ENCODE assay signal across 17 cellular contexts in the genomic region with DNA sequence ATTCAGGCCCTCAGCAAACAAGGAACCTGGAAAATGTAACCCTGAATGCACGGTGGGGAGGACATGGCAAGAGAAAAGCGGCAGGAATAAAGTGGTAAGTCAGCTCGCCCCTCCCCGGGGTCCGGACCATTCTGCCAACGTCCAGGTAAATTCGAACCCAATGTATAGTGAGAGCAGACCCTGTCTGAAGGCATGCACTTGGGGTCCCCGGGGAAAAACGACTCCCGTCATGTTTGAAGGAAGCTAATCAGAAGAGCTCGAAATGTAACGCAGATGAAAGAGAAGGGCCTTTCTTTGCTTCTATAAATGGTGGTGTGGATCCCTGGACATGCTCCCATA. TPM values are rescaled to one million over a fixed set of nuclear protein-coding genes. Genes with fewer than 3 reads are reported as not detected.
DNase-seq lines count a peak whose midpoint lies in the region; ATAC-seq and TF ChIP-seq lines count a peak whose summit lies in the region.
"Had no signal": no experiment of that assay in that cellular context is flagged by ENCODE, and none has a peak within 500 bp of the region (broad histone marks: within the 10 kb centered on the region; RNA-seq: fewer than 3 reads in every experiment).

No MANE protein-coding gene starts in this region.

- H3K36me3 ChIP-seq in BLaER1: no peaks in the 10 kb centered on the region
- H3K36me3 ChIP-seq in body of pancreas (replicated peaks in 1 of 2; ENCODE audit: insufficient read depth in 1 of 2, low read depth in 2 of 2): no peaks in the 10 kb centered on the region
- H3K36me3 ChIP-seq in right lobe of liver: no peaks in the 10 kb centered on the region
- peaks cover 0 to 10% of the 10 kb centered on the region in 2 donors for H3K36me3 ChIP-seq in gastrocnemius medialis
- H3K36me3 ChIP-seq: SJSA1 had no signal

- no peak for ATAC-seq in body of pancreas
- ATAC-seq in right lobe of liver: peak in 2 of 4 donors; percentile 0 to 1
- ATAC-seq in gastrocnemius medialis: no peak
- ATAC-seq in HG02678 (IDR thresholded peaks at IDR 0.05; ENCODE audit: unreplicated experiment): no peak
- ATAC-seq in GM18517 (IDR thresholded peaks at IDR 0.05; ENCODE audit: unreplicated experiment): no peak
- ATAC-seq: esophagus mucosa; stimulated activated naive CD8-positive, alpha-beta T cell treated with anti-CD3 and anti-CD28 coated beads, Interleukin-15, Interleukin-2, amounts not matched to agents 100 U/mL and 50 U/mL, for 24 hours had no signal

- H3K9me3 ChIP-seq in BLaER1: no peaks in the 10 kb centered on the region
- H3K9me3 ChIP-seq in body of pancreas: no peaks in the 10 kb centered on the region
- no peaks in the 10 kb centered on the region for H3K9me3 ChIP-seq in right lobe of liver
- no peaks in the 10 kb centered on the region for H3K9me3 ChIP-seq in gastrocnemius medialis
- H3K9me3 ChIP-seq: SJSA1 had no signal

- TF ChIP-seq POLR2A in body of pancreas (IDR thresholded peaks at IDR 0.05): no peak
- no peak for TF ChIP-seq POLR2A in right lobe of liver (IDR thresholded peaks at IDR 0.05)
- TF ChIP-seq POLR2A in gastrocnemius medialis (IDR thresholded peaks at IDR 0.05): peak; percentile 20 to 34

- H3K27ac ChIP-seq in BLaER1 (no peak overlapping the region), body of pancreas (peak overlapping the region; percentile 88 to 96 (median 94)), right lobe of liver (peak overlapping the region; percentile 68 to 84 (median 77)), gastrocnemius medialis (peak overlapping the region; percentile 93 to 99 (median 97))
- H3K27ac ChIP-seq: SJSA1 had no signal

- H3K4me3 ChIP-seq in BLaER1: no peak overlapping the region
- no peak overlapping the region for H3K4me3 ChIP-seq in body of pancreas
- H3K4me3 ChIP-seq in right lobe of liver: peak overlapping the region in 2 of 3 donors; percentile 20 to 25
- peak overlapping the region; percentile 67 to 78 (median 72) for H3K4me3 ChIP-seq in gastrocnemius medialis
- H3K4me3 ChIP-seq: SJSA1, smooth muscle cell had no signal

- no peak for TF ChIP-seq CTCF in body of pancreas (IDR thresholded peaks at IDR 0.05)
- no peak for TF ChIP-seq CTCF in right lobe of liver (IDR thresholded peaks at IDR 0.05)
- TF ChIP-seq CTCF in gastrocnemius medialis (IDR thresholded peaks at IDR 0.05 in 4 of 5, conservative IDR thresholded peaks at IDR 0.05 in 1 of 5): no peak

- H3K4me1 ChIP-seq in BLaER1 (peaks cover 30% of the 10 kb centered on the region), body of pancreas (peaks cover 88% of the 10 kb centered on the region), right lobe of liver (peaks cover 0 to 83% (median 31%) of the 10 kb centered on the region in 4 donors), gastrocnemius medialis (peaks cover 41 to 78% of the 10 kb centered on the region in 2 donors)

- WGBS in body of pancreas, 2 donors: 7 to 13% methylated on average over 12 of the region's 12 CpGs
- 36% methylated on average over 11 of the region's 12 CpGs for WGBS in right lobe of liver (ENCODE audit: insufficient coverage, low coverage, low lambda C conversion rate, missing lambda C conversion rate)

- intact Hi-C loops in body of pancreas (cut with DNase I): no loop called here
- intact Hi-C loops in right lobe of liver (cut with DNase I): no loop called here
- intact Hi-C loops in gastrocnemius medialis (cut with DNase I; ENCODE audit: low total_unique reads): loop anchor here (1.0 to 10.0 kb wide), 4 partner anchors 15 to 424 kb away; no protein-coding TSS in a partner anchor

- DNase-seq in body of pancreas (no peak), right lobe of liver (no peak), gastrocnemius medialis (no peak), T-helper 9 cell (no peak), midbrain (lab: John Stamatoyannopoulos, UW) (no peak)
- DNase-seq: activated CD4-positive, alpha-beta T cell treated with anti-CD3 and anti-CD28 coated beads, Interleukin-2, amount 10 ng/mL, durations not matched to agents 7 days and 5 days; activated T-cell treated with anti-CD3 and anti-CD28 coated beads, Interleukin-2, amount 50 U/mL, for 1 hour; COR-L47; cortex of kidney; NCI-H446 treated with DMSO at 0.1 percent for 48 hours; stimulated activated naive CD8-positive, alpha-beta T cell treated with anti-CD3 and anti-CD28 coated beads, Interleukin-15, Interleukin-2, amounts not matched to agents 100 U/mL and 50 U/mL, for 24 hours had no signal

- in situ Hi-C loops in gastrocnemius medialis (cut with MboI; ENCODE audit: low sequenced_read_pairs in 4 of 4): loop anchor here in 1 of 4 donors (25.0 kb wide), 1 partner anchor 429 kb away; no protein-coding TSS in a partner anchor

- H3K27me3 ChIP-seq in BLaER1 (no peaks in the 10 kb centered on the region), body of pancreas (no peaks in the 10 kb centered on the region), right lobe of liver (no peaks in the 10 kb centered on the region), gastrocnemius medialis (no peaks in the 10 kb centered on the region)
- H3K27me3 ChIP-seq: SJSA1 had no signal

- H3K4me2 ChIP-seq in BLaER1: peak overlapping the region; percentile 66
- H3K4me2 ChIP-seq: smooth muscle cell had no signal

- H3K9ac ChIP-seq in BLaER1: 0 out of 2 replicates have a peak overlapping the region, but pooled peaks have one; percentile 0

- H4K20me1 ChIP-seq in BLaER1: no peaks in the 10 kb centered on the region

RNA-seq across cellular contexts. Expression of a gene that starts 0.2 kb away (rescaled TPM):
- total RNA-seq in body of pancreas (100 to 1,000 TPM in 1 of 2 donors, 10 to 100 TPM in 1; 71.1 to 358 TPM), right lobe of liver (100 to 1,000 TPM; 107 to 237 (median 187) TPM), gastrocnemius medialis (1,000 to 10,000 TPM in 1 of 4 donors, 100 to 1,000 TPM in 3; 595 to 1,103 (median 698) TPM)

RNA-seq across cellular contexts. Expression of a gene that starts 19.2 kb away (rescaled TPM):
- total RNA-seq in body of pancreas: 10 to 100 TPM in 1 of 2 donors, 1 to 10 TPM in 1; 4.9 to 13.5 TPM
- 10 to 100 TPM; 16.3 to 42.7 (median 21.2) TPM for total RNA-seq in right lobe of liver
- 10 to 100 TPM; 38.7 to 45.3 (median 42.3) TPM for total RNA-seq in gastrocnemius medialis

RNA-seq across cellular contexts. Expression of a gene that starts 23.3 kb away (rescaled TPM):
- total RNA-seq in body of pancreas (10 to 100 TPM in 1 of 2 donors, 1 to 10 TPM in 1; 7.3 to 16.1 TPM), right lobe of liver (10 to 100 TPM in 4 of 6 experiments, 1 to 10 TPM in 2; 6.1 to 19.3 (median 17.1) TPM), gastrocnemius medialis (10 to 100 TPM in 3 of 4 donors, 1 to 10 TPM in 1; 8.7 to 22.5 (median 18.2) TPM)

Comparison
In these comparisons a context has a peak if more than half of its experiments do, and no peak if none do; other contexts are left out.
1. H3K4me3 ChIP-seq: peak in right lobe of liver (2 of 3) and gastrocnemius medialis (4 of 4); none in BLaER1 (single experiment) and body of pancreas (0 of 2).
2. POLR2A ChIP-seq: peak in gastrocnemius medialis (2 of 2); none in body of pancreas (0 of 3) and right lobe of liver (single experiment).